In the genomic region with DNA sequence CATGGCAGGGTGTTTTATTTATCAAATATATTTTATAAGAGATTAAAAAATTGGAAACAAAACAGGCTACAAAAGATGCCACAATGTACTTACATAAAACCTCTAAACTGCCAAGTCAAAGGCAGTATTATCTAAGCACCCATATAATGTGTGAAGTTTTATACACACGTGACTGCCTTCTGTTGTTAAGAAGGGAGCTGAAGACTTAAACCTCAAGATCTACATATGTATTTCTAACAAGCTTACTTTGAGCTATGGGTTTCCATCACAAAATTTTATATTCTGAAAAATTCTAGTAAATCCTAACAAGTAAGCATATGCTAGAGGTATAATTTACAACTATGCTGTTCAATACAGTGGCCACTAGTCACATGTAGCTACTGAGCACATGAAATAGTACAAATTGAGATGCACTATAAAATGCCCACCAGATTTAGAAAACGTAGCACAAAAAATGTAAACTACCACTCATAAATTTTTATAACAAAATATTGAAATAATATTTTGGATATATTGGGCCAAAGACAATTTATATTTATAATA, we compare ENCODE assay signal across 16 cellular contexts.
"Had no signal": no experiment of that assay in that cellular context is flagged by ENCODE, and none has a peak within 500 bp of the region (broad histone marks: within the 10 kb centered on the region; RNA-seq: fewer than 3 reads in every experiment).

No MANE protein-coding gene starts in this region.

- H3K4me3 ChIP-seq: breast epithelium, esophagus muscularis mucosa, mucosa of descending colon, ovary, skin epidermis, tibial artery had no signal

- DNase-seq: activated CD4-positive, alpha-beta T cell treated with anti-CD3 and anti-CD28 coated beads for 4 hours; activated CD8-positive, alpha-beta memory T cell treated with anti-CD3 and anti-CD28 coated beads, Interleukin-2, amount 50 U/mL, for 48 hours; activated CD8-positive, alpha-beta T cell treated with anti-CD3 and anti-CD28 coated beads for 36 hours; activated naive CD4-positive, alpha-beta T cell; aorta; islet precursor cell; mammary epithelial cell; mucosa of descending colon; ovary; T-helper 1 cell; tibial artery; WERI-Rb-1 had no signal

- H3K4me3 Mint-ChIP-seq: activated CD8-positive, alpha-beta T cell treated with anti-CD3 and anti-CD28 coated beads for 36 hours had no signal

- H3K4me1 ChIP-seq: breast epithelium, esophagus muscularis mucosa, tibial artery had no signal

- ATAC-seq: activated CD8-positive, alpha-beta T cell treated with anti-CD3 and anti-CD28 coated beads for 36 hours; left lobe of liver; mucosa of descending colon had no signal

- H3K36me3 ChIP-seq: breast epithelium, esophagus muscularis mucosa, ovary, tibial artery had no signal

- H3K27me3 Mint-ChIP-seq: activated CD8-positive, alpha-beta T cell treated with anti-CD3 and anti-CD28 coated beads for 36 hours had no signal

- H3K27ac ChIP-seq: breast epithelium, esophagus muscularis mucosa, ovary, skin epidermis, tibial artery, WERI-Rb-1 had no signal

- H3K9me3 ChIP-seq: breast epithelium, esophagus muscularis mucosa, mucosa of descending colon, ovary, tibial artery had no signal

- H3K27me3 ChIP-seq: breast epithelium, esophagus muscularis mucosa, ovary, tibial artery had no signal
